In genomic region chr3:63967675-63968611, GRCh38 we compare ENCODE assay signal across 9 cellular contexts. TPM values are rescaled to one million over a fixed set of nuclear protein-coding genes. Genes with fewer than 3 reads are reported as not detected.
A peak's percentile ranks its signal among the peaks of the same experiment; 100 is the strongest.
DNase-seq lines count a peak whose midpoint lies in the region; ATAC-seq, FAIRE-seq and TF ChIP-seq lines count a peak whose summit lies in the region.
"Had no signal": no experiment of that assay in that cellular context is flagged by ENCODE, and none has a peak within 500 bp of the region (broad histone marks: within the 10 kb centered on the region; RNA-seq: fewer than 3 reads in every experiment).

No MANE protein-coding gene starts in this region.

- TF ChIP-seq CTCF in bronchial epithelial cell (IDR thresholded peaks at IDR 0.05; ENCODE audit: insufficient read depth, low read length, severe bottlenecking) (no peak), prostate gland (IDR thresholded peaks at IDR 0.05) (no peak)

- H3K9me3 ChIP-seq in subcutaneous abdominal adipose tissue (ENCODE audit: control insufficient read depth in 5 of 5, low read length in 5 of 5) (no peaks in the 10 kb centered on the region), prostate gland (no peaks in the 10 kb centered on the region)

- 12% methylated on average over 11 of the region's 11 CpGs for WGBS in prostate gland

- intact Hi-C loops in left colon (cut with DNase I, micrococcal nuclease): no loop called here
- intact Hi-C loops in prostate gland (cut with DNase I): no loop called here

- in situ Hi-C loops in Caki2 (cut with HindIII; ENCODE audit: low pct_unique_long_range_greater_than_20kb, low sequenced_read_pairs): no loop called here

- ATAC-seq in GM19395 (IDR thresholded peaks at IDR 0.05; ENCODE audit: unreplicated experiment): peak; percentile 78
- ATAC-seq in HG03439 (IDR thresholded peaks at IDR 0.05; ENCODE audit: unreplicated experiment): peak; percentile 55
- ATAC-seq in SK-N-SH treated with all-trans-retinoic acid at 6 μM for 48 hours: peak; percentile 69
- peak; percentile 64 for ATAC-seq in left colon

- peak; percentile 48 for DNase-seq in Caki2 (ENCODE audit: low read depth)
- DNase-seq in bronchial epithelial cell (ENCODE audit: low read depth): peak; percentile 39
- DNase-seq in left colon: peak; percentile 58 to 71
- DNase-seq in prostate gland (ENCODE audit: low spot score): no peak

- no peak for TF ChIP-seq POLR2A in prostate gland (IDR thresholded peaks at IDR 0.05)

- H3K36me3 ChIP-seq in bronchial epithelial cell (ENCODE audit: control insufficient read depth, insufficient read depth, low read length): peaks cover 1% of the 10 kb centered on the region
- no peaks in the 10 kb centered on the region for H3K36me3 ChIP-seq in subcutaneous abdominal adipose tissue (ENCODE audit: control insufficient read depth in 5 of 5, insufficient read depth in 5 of 5, low read length in 5 of 5)
- H3K36me3 ChIP-seq in prostate gland: no peaks in the 10 kb centered on the region

- peak overlapping the region in 2 of 5 donors; percentile 28 to 30 for H3K9ac ChIP-seq in subcutaneous abdominal adipose tissue (ENCODE audit: low read length in 5 of 5)

- H3K4me1 ChIP-seq in subcutaneous abdominal adipose tissue (ENCODE audit: control insufficient read depth in 5 of 5, insufficient read depth in 5 of 5, low read length in 5 of 5): peaks cover 2 to 58% (median 47%) of the 10 kb centered on the region in 5 donors
- H3K4me1 ChIP-seq in prostate gland (replicated peaks): peaks cover 12% of the 10 kb centered on the region

- H3K27ac ChIP-seq in subcutaneous abdominal adipose tissue (ENCODE audit: low read depth, low read length): peak overlapping the region; percentile 64
- H3K27ac ChIP-seq in prostate gland: peak overlapping the region in 1 of 2 donors; percentile 16

- H3K27me3 ChIP-seq in bronchial epithelial cell (ENCODE audit: control insufficient read depth, insufficient read depth, low read length) (no peaks in the 10 kb centered on the region), subcutaneous abdominal adipose tissue (ENCODE audit: control insufficient read depth in 5 of 5, insufficient read depth in 4 of 5, low read length in 5 of 5) (no peaks in the 10 kb centered on the region), prostate gland (replicated peaks; ENCODE audit: insufficient read depth) (no peaks in the 10 kb centered on the region)

- H3K4me3 ChIP-seq in bronchial epithelial cell (ENCODE audit: low read depth, low read length) (no peak overlapping the region), subcutaneous abdominal adipose tissue (ENCODE audit: low read depth in 1 of 5, low read length in 5 of 5) (peak overlapping the region; percentile 31 to 70 (median 55)), prostate gland (peak overlapping the region in 1 of 2 donors; percentile 7)

- no peak for FAIRE-seq in bronchial epithelial cell (lab: Jason Lieb, UNC)

TF ChIP-seq in SK-N-SH treated with all-trans-retinoic acid at 6 μM for 48 hours, 23 proteins besides CTCF, POLR2A, EP300 and RAD21:
- TF ChIP-seq PPARA (CRISPR knock-in tag; IDR thresholded peaks at IDR 0.05; ENCODE audit: borderline replicate concordance): no peak
- no peak for TF ChIP-seq SNAI2 (CRISPR knock-in tag; IDR thresholded peaks at IDR 0.05)
- TF ChIP-seq ISL1 (CRISPR knock-in tag; IDR thresholded peaks at IDR 0.05): no peak
- TF ChIP-seq, protein P1, sequence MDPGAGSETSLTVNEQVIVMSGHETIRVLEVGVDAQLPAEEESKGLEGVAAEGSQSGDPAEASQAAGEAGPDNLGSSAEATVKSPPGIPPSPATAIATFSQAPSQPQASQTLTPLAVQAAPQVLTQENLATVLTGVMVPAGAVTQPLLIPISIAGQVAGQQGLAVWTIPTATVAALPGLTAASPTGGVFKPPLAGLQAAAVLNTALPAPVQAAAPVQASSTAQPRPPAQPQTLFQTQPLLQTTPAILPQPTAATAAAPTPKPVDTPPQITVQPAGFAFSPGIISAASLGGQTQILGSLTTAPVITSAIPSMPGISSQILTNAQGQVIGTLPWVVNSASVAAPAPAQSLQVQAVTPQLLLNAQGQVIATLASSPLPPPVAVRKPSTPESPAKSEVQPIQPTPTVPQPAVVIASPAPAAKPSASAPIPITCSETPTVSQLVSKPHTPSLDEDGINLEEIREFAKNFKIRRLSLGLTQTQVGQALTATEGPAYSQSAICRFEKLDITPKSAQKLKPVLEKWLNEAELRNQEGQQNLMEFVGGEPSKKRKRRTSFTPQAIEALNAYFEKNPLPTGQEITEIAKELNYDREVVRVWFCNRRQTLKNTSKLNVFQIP (CRISPR knock-in tag; IDR thresholded peaks at IDR 0.05; ENCODE audit: borderline replicate concordance, low read depth): no peak
- no peak for TF ChIP-seq ZFP3 (CRISPR knock-in tag; IDR thresholded peaks at IDR 0.05)
- TF ChIP-seq ZNF565 (CRISPR knock-in tag; conservative IDR thresholded peaks at IDR 0.05; ENCODE audit: low read depth): no peak
- TF ChIP-seq, protein P2, sequence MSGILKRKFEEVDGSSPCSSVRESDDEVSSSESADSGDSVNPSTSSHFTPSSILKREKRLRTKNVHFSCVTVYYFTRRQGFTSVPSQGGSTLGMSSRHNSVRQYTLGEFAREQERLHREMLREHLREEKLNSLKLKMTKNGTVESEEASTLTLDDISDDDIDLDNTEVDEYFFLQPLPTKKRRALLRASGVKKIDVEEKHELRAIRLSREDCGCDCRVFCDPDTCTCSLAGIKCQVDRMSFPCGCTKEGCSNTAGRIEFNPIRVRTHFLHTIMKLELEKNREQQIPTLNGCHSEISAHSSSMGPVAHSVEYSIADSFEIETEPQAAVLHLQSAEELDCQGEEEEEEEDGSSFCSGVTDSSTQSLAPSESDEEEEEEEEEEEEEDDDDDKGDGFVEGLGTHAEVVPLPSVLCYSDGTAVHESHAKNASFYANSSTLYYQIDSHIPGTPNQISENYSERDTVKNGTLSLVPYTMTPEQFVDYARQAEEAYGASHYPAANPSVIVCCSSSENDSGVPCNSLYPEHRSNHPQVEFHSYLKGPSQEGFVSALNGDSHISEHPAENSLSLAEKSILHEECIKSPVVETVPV (CRISPR knock-in tag; IDR thresholded peaks at IDR 0.05): no peak
- no peak for TF ChIP-seq ZNF70 (CRISPR knock-in tag; IDR thresholded peaks at IDR 0.05)
- no peak for TF ChIP-seq TSHZ2 (CRISPR knock-in tag; IDR thresholded peaks at IDR 0.05)
- TF ChIP-seq ZC3H10 (CRISPR knock-in tag; IDR thresholded peaks at IDR 0.05): no peak
- TF ChIP-seq CSDC2 (CRISPR knock-in tag; IDR thresholded peaks at IDR 0.05): no peak

RNA-seq across cellular contexts. Expression of gene PSMD6, which starts 55.4 kb away (rescaled TPM):
- 40.6 and 49.6 TPM in 2 replicates for total RNA-seq in Caki2 (2014; rRNA removed; shearing (Covaris generic); ENCODE audit: low replicate concordance)
- 52.9 and 82.2 TPM in 2 replicates for total RNA-seq in bronchial epithelial cell
- total RNA-seq in left colon: 10 to 100 TPM; 49.4 to 51.4 TPM
- 10 to 100 TPM; 56.4 to 67.9 TPM for total RNA-seq in prostate gland

RNA-seq across cellular contexts. Expression of gene SCAANT1, which starts 55.8 kb away (rescaled TPM):
- total RNA-seq in Caki2 (2014; rRNA removed; shearing (Covaris generic); ENCODE audit: low replicate concordance): not detected in 2 replicates
- total RNA-seq in bronchial epithelial cell (not detected in 2 replicates), left colon (not detected), prostate gland (not detected)
- total RNA-seq: T-helper 2 cell treated with Interferon-gamma antibody and Interleukin-4, amounts not matched to agents 100 ng/mL and 5 ng/mL, for 36 hours had no signal
